ENCODE assay signal across 33 cellular contexts in the genomic region with DNA sequence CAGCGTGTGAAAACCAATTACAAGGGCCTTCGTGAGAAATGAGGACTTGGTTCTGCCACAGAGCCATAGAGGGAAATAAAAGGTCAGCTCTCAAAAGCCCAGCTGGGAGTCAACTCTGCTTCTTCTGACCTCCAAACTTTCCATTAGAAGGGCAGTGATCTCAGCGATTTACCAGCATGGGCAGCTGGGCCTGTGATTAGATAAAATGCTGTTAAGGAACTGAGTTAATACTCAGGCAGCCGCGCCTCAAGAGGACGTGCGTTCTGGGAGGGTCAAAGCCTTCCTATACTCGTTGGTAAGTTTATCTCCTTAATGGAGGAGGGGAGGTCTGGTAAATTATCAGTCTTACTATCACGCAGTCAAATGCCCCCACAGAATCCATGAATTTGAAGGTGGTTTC.
"Had no signal": no experiment of that assay in that cellular context is flagged by ENCODE, and none has a peak within 500 bp of the region (broad histone marks: within the 10 kb centered on the region; RNA-seq: fewer than 3 reads in every experiment).

No MANE protein-coding gene starts in this region.

- H3K36me3 ChIP-seq: adrenal gland, SJSA1 had no signal

- H3K4me1 ChIP-seq: adrenal gland, SJSA1 had no signal

- H3K4me3 ChIP-seq: adrenal gland, SJSA1 had no signal

- ATAC-seq: activated CD4-positive, alpha-beta T cell treated with anti-CD3 and anti-CD28 coated beads for 36 hours; activated CD4-positive, CD25-positive, alpha-beta regulatory T cell treated with anti-CD3 and anti-CD28 coated beads, Interleukin-2, amount 50 U/mL, for 24 hours; activated CD8-positive, alpha-beta T cell treated with anti-CD3 and anti-CD28 coated beads, Interleukin-2, amount 10 ng/mL, durations not matched to agents 7 days and 5 days; activated naive CD4-positive, alpha-beta T cell treated with anti-CD3 and anti-CD28 coated beads, Interleukin-2, amount 50 U/mL, for 72 hours; Panc1; WTC11 had no signal

- H3K4me2 ChIP-seq: SK-N-SH had no signal

- H3K27ac Mint-ChIP-seq: activated CD4-positive, alpha-beta T cell treated with anti-CD3 and anti-CD28 coated beads for 36 hours; activated CD4-positive, alpha-beta T cell treated with anti-CD3 and anti-CD28 coated beads, Interleukin-2, amount 10 ng/mL, durations not matched to agents 7 days and 5 days; activated CD8-positive, alpha-beta T cell treated with anti-CD3 and anti-CD28 coated beads, Interleukin-2, amount 10 ng/mL, durations not matched to agents 7 days and 5 days; activated naive CD4-positive, alpha-beta T cell treated with anti-CD3 and anti-CD28 coated beads for 36 hours; activated naive CD4-positive, alpha-beta T cell treated with anti-CD3 and anti-CD28 coated beads, Interleukin-2, amount 50 U/mL, for 72 hours; activated T-cell treated with anti-CD3 and anti-CD28 coated beads, Interleukin-2, amount 50 U/mL, for 24 hours; activated T-helper 1 cell treated with anti-CD3 and anti-CD28 coated beads, Interleukin-12 subunit alpha, Interleukin-12 subunit beta, Interleukin-2, Interleukin-4 antibody, amounts not matched to agents 30 ng/mL and 10 ng/mL and 1 ng/mL, durations not matched to agents 14 hours and 24 hours and 36 hours; brain; T-helper 1 cell treated with Interleukin-12 subunit alpha and Interleukin-12 subunit beta and Interleukin-4 antibody, amounts not matched to agents 30 μg/mL and 1 μg/mL, for 36 hours; T-helper 2 cell treated with Interferon-gamma antibody and Interleukin-4, amounts not matched to agents 5 μg/mL and 100 μg/mL, for 36 hours; WTC11 had no signal

- H3K36me3 Mint-ChIP-seq: activated naive CD4-positive, alpha-beta T cell treated with anti-CD3 and anti-CD28 coated beads, Interleukin-2, amount 50 U/mL, for 72 hours; brain; WTC11 had no signal

- H3K9me3 Mint-ChIP-seq: activated CD4-positive, alpha-beta T cell treated with anti-CD3 and anti-CD28 coated beads, Interleukin-2, amount 10 ng/mL, durations not matched to agents 7 days and 5 days; activated naive CD4-positive, alpha-beta T cell treated with anti-CD3 and anti-CD28 coated beads for 36 hours; activated naive CD4-positive, alpha-beta T cell treated with anti-CD3 and anti-CD28 coated beads, Interleukin-2, amount 50 U/mL, for 72 hours; T-helper 1 cell treated with Interleukin-12 subunit alpha and Interleukin-12 subunit beta and Interleukin-4 antibody, amounts not matched to agents 30 μg/mL and 1 μg/mL, for 36 hours had no signal

- FAIRE-seq: bronchial epithelial cell had no signal

- H3K27ac ChIP-seq: adrenal gland, SJSA1 had no signal

- H3K9ac ChIP-seq: SK-N-SH had no signal

- H3K27me3 ChIP-seq: adrenal gland, SJSA1 had no signal

- H3K9me3 ChIP-seq: adrenal gland, SJSA1, SK-N-SH had no signal

- H3K9me2 ChIP-seq: SK-N-SH had no signal

- H3K4me3 Mint-ChIP-seq: activated CD4-positive, alpha-beta T cell treated with anti-CD3 and anti-CD28 coated beads for 36 hours; activated CD4-positive, alpha-beta T cell treated with anti-CD3 and anti-CD28 coated beads, Interleukin-2, amount 10 ng/mL, durations not matched to agents 7 days and 5 days; activated CD8-positive, alpha-beta T cell treated with anti-CD3 and anti-CD28 coated beads, Interleukin-2, amount 10 ng/mL, durations not matched to agents 7 days and 5 days; activated naive CD4-positive, alpha-beta T cell treated with anti-CD3 and anti-CD28 coated beads for 36 hours; activated T-cell treated with anti-CD3 and anti-CD28 coated beads, Interleukin-2, amount 50 U/mL, for 24 hours; activated T-helper 1 cell treated with anti-CD3 and anti-CD28 coated beads, Interleukin-12 subunit alpha, Interleukin-12 subunit beta, Interleukin-2, Interleukin-4 antibody, amounts not matched to agents 30 ng/mL and 10 ng/mL and 1 ng/mL, durations not matched to agents 14 hours and 24 hours and 36 hours; brain; T-helper 1 cell treated with Interleukin-12 subunit alpha and Interleukin-12 subunit beta and Interleukin-4 antibody, amounts not matched to agents 30 μg/mL and 1 μg/mL, for 36 hours; T-helper 2 cell treated with Interferon-gamma antibody and Interleukin-4, amounts not matched to agents 5 μg/mL and 100 μg/mL, for 36 hours; WTC11 had no signal

- DNase-seq: activated CD4-positive, alpha-beta T cell treated with anti-CD3 and anti-CD28 coated beads for 36 hours; activated CD4-positive, alpha-beta T cell treated with anti-CD3 and anti-CD28 coated beads, Interleukin-2, amount 10 ng/mL, durations not matched to agents 7 days and 5 days; activated CD4-positive, alpha-beta T cell treated with anti-CD3 and anti-CD28 coated beads, Interleukin-2, amount 50 U/mL, for 48 hours; activated CD8-positive, alpha-beta T cell treated with anti-CD3 and anti-CD28 coated beads, Interleukin-2, amount 10 ng/mL, durations not matched to agents 7 days and 5 days; activated gamma-delta T cell treated with Interleukin-2 at 50 U/mL for 16 hours; activated naive CD4-positive, alpha-beta T cell treated with anti-CD3 and anti-CD28 coated beads for 36 hours; activated T-cell treated with anti-CD3 and anti-CD28 coated beads, Interleukin-2, amount 50 U/mL, for 24 hours; adrenal gland; caudate nucleus; cerebellar nuclear complex; Karpas-422; KBM-7; NCI-H1048; NCI-H1436 treated with DMSO at 0.1 percent for 48 hours; NCI-H187; NCI-H2029 treated with DMSO at 0.1 percent for 48 hours; NCI-H2107; NCI-H2171; NCI-H510A treated with DMSO at 0.1 percent for 48 hours; NCI-H526 treated with DMSO at 0.1 percent for 48 hours; NCI-H774; SHP77; SK-N-SH had no signal

- H3K27me3 Mint-ChIP-seq: activated CD4-positive, alpha-beta T cell treated with anti-CD3 and anti-CD28 coated beads, Interleukin-2, amount 10 ng/mL, durations not matched to agents 7 days and 5 days; activated T-cell treated with anti-CD3 and anti-CD28 coated beads, Interleukin-2, amount 50 U/mL, for 24 hours had no signal
